Comparison of ENCODE assay signal across 8 cellular contexts in genomic region chr22:21734540-21735197, GRCh38. TPM values are rescaled to one million over a fixed set of nuclear protein-coding genes. Genes with fewer than 3 reads are reported as not detected.
DNase-seq lines count a peak whose midpoint lies in the region; ATAC-seq and TF ChIP-seq lines count a peak whose summit lies in the region.

No MANE protein-coding gene starts in this region.

- peak overlapping the region; percentile 79 for H3K4me2 ChIP-seq in SK-N-SH
- peak overlapping the region; percentile 71 for H3K4me2 ChIP-seq in fibroblast of lung (ENCODE audit: extremely low read depth, insufficient read depth, low read length)

- POLR2A ChIA-PET in SK-N-SH (lab: Yijun Ruan, JAX), result interaction anchor here (1.4 kb wide), 1 partner anchor 92 kb away, joined by 5 read pairs; the partner anchor contains the start of gene SDF2L1

- TF ChIP-seq CTCF in SK-N-SH (IDR thresholded peaks at IDR 0.05), result no peak
- TF ChIP-seq CTCF in fibroblast of lung (conservative IDR thresholded peaks at IDR 0.05 in 1 of 2, IDR thresholded peaks at IDR 0.05 in 1 of 2; ENCODE audit: low read depth in 1 of 2, low read length in 2 of 2), result no peak

- DNase-seq in SK-N-SH (no peak), SJSA1 (ENCODE audit: low read depth in 1 of 2, low spot score in 2 of 2) (no peak), fibroblast of lung (ENCODE audit: low read depth in 2 of 2) (no peak), A172 (ENCODE audit: low spot score) (no peak)

- H3K4me3 ChIP-seq in SK-N-SH (ENCODE audit: low read depth in 2 of 2, low read length in 1 of 2), result peak overlapping the region; percentile 58 to 85
- peak overlapping the region; percentile 87 for H3K4me3 ChIP-seq in SJSA1
- H3K4me3 ChIP-seq in fibroblast of lung (replicated peaks in 1 of 4; ENCODE audit: control extremely low read depth in 1 of 4, insufficient read depth in 1 of 4, low read depth in 3 of 4, low read length in 4 of 4), result peak overlapping the region; percentile 18 to 70 (median 52)
- H3K4me3 ChIP-seq in rectal smooth muscle tissue (ENCODE audit: low read length), result peak overlapping the region; percentile 77

- H3K27ac ChIP-seq in SK-N-SH (ENCODE audit: low read depth in 2 of 2, low read length in 1 of 2) (peak overlapping the region in 1 of 2 experiments; percentile 79; a peak in 1 of 4 replicates), SJSA1 (no peak overlapping the region), fibroblast of lung (ENCODE audit: insufficient read depth, low read length) (no peak overlapping the region), rectal smooth muscle tissue (ENCODE audit: low read depth, low read length) (no peak overlapping the region)

- no peak for ATAC-seq in SK-N-SH treated with all-trans-retinoic acid at 6 μM for 48 hours
- ATAC-seq in GM19035 (IDR thresholded peaks at IDR 0.05; ENCODE audit: unreplicated experiment), result no peak
- no peak for ATAC-seq in HG03039 (IDR thresholded peaks at IDR 0.05; ENCODE audit: unreplicated experiment)

- H3K79me2 ChIP-seq in SK-N-SH (ENCODE audit: insufficient read depth), result no peaks in the 10 kb centered on the region
- no peaks in the 10 kb centered on the region for H3K79me2 ChIP-seq in fibroblast of lung (ENCODE audit: control insufficient read depth, insufficient read depth, low read length)

- peak overlapping the region; percentile 82 for H2AFZ ChIP-seq in SK-N-SH (ENCODE audit: low read depth)
- no peak overlapping the region for H2AFZ ChIP-seq in fibroblast of lung (ENCODE audit: low read length)

- H3K27me3 ChIP-seq in SK-N-SH (ENCODE audit: insufficient read depth), result no peaks in the 10 kb centered on the region
- H3K27me3 ChIP-seq in SJSA1 (replicated peaks), result no peaks in the 10 kb centered on the region
- no peaks in the 10 kb centered on the region for H3K27me3 ChIP-seq in fibroblast of lung (ENCODE audit: control insufficient read depth, insufficient read depth, low read length)
- no peaks in the 10 kb centered on the region for H3K27me3 ChIP-seq in rectal smooth muscle tissue (ENCODE audit: control insufficient read depth, insufficient read depth, low read length)

- H3K9me3 ChIP-seq in SK-N-SH (no peaks in the 10 kb centered on the region), SJSA1 (replicated peaks) (peaks cover 4% of the 10 kb centered on the region), fibroblast of lung (ENCODE audit: control insufficient read depth, insufficient read depth, low read depth, low read length) (no peaks in the 10 kb centered on the region)

- H4K20me1 ChIP-seq in SK-N-SH (ENCODE audit: insufficient read depth), result no peaks in the 10 kb centered on the region
- H4K20me1 ChIP-seq in fibroblast of lung (ENCODE audit: control insufficient read depth, extremely low read depth, insufficient read depth, low read length), result no peaks in the 10 kb centered on the region

- peaks cover 0 to 8% of the 10 kb centered on the region in 2 experiments; a peak in 1 of 4 replicates for H3K4me1 ChIP-seq in SK-N-SH (ENCODE audit: control insufficient read depth in 1 of 2, insufficient read depth in 2 of 2, low read depth in 1 of 2, low read length in 1 of 2)
- peaks cover 34% of the 10 kb centered on the region for H3K4me1 ChIP-seq in SJSA1 (replicated peaks)
- peaks cover 6% of the 10 kb centered on the region for H3K4me1 ChIP-seq in fibroblast of lung (ENCODE audit: control insufficient read depth, extremely low read depth, insufficient read depth, low read length)
- no peaks in the 10 kb centered on the region for H3K4me1 ChIP-seq in rectal smooth muscle tissue (ENCODE audit: control insufficient read depth, insufficient read depth, low read length)

- no peaks in the 10 kb centered on the region for H3F3A ChIP-seq in SK-N-SH (replicated peaks; ENCODE audit: insufficient read depth)

- TF ChIP-seq EP300 in SK-N-SH (IDR thresholded peaks at IDR 0.05; ENCODE audit: borderline replicate concordance in 1 of 2, low read depth in 1 of 2, low read length in 1 of 2), result no peak

- H3K36me3 ChIP-seq in SK-N-SH (replicated peaks in 1 of 2; ENCODE audit: control insufficient read depth in 1 of 2, insufficient read depth in 2 of 2, low read length in 1 of 2), result no peaks in the 10 kb centered on the region
- H3K36me3 ChIP-seq in SJSA1, result no peaks in the 10 kb centered on the region
- H3K36me3 ChIP-seq in fibroblast of lung (ENCODE audit: control insufficient read depth, insufficient read depth, low read length), result no peaks in the 10 kb centered on the region
- no peaks in the 10 kb centered on the region for H3K36me3 ChIP-seq in rectal smooth muscle tissue (ENCODE audit: control insufficient read depth, insufficient read depth, low read length)

- H3K9ac ChIP-seq in SK-N-SH (peak overlapping the region; percentile 67; the same call in 1 of the 2 replicates), fibroblast of lung (ENCODE audit: insufficient read depth, low read length) (no peak overlapping the region), rectal smooth muscle tissue (ENCODE audit: low read length) (no peak overlapping the region)

- CTCF ChIA-PET in SK-N-SH (lab: Yijun Ruan, JAX), result interaction anchor here (1.0 to 2.6 kb wide), 3 partner anchors 9 to 204 kb away, joined by 3 to 17 read pairs (median 6); no protein-coding TSS in a partner anchor

- 26% methylated on average over 8 of the region's 8 CpGs for whole genome bisulfite sequencing in SK-N-SH (ENCODE audit: low lambda C conversion rate)

- H3K9me2 ChIP-seq in SK-N-SH, result no peaks in the 10 kb centered on the region

- TF ChIP-seq RAD21 in SK-N-SH (IDR thresholded peaks at IDR 0.05; ENCODE audit: low read length), result no peak

TF ChIP-seq in SK-N-SH, 30 proteins besides CTCF, POLR2A, EP300 and RAD21:
- no peak for TF ChIP-seq CHD2 (IDR thresholded peaks at IDR 0.05; ENCODE audit: low read length, partially characterized antibody)
- TF ChIP-seq FOSL2 (IDR thresholded peaks at IDR 0.05; ENCODE audit: borderline replicate concordance, low read depth), result no peak
- TF ChIP-seq TEAD4 (IDR thresholded peaks at IDR 0.05; ENCODE audit: borderline replicate concordance, insufficient read depth), result no peak
- TF ChIP-seq, protein P1, sequence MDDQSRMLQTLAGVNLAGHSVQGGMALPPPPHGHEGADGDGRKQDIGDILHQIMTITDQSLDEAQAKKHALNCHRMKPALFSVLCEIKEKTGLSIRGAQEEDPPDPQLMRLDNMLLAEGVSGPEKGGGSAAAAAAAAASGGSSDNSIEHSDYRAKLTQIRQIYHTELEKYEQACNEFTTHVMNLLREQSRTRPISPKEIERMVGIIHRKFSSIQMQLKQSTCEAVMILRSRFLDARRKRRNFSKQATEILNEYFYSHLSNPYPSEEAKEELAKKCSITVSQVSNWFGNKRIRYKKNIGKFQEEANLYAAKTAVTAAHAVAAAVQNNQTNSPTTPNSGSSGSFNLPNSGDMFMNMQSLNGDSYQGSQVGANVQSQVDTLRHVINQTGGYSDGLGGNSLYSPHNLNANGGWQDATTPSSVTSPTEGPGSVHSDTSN (IDR thresholded peaks at IDR 0.05), result no peak
- TF ChIP-seq RFX5 (IDR thresholded peaks at IDR 0.05; ENCODE audit: low read length), result no peak

TF ChIP-seq in SK-N-SH treated with all-trans-retinoic acid at 6 μM for 48 hours, 23 proteins besides CTCF, POLR2A, EP300 and RAD21 (continues in another document):
- TF ChIP-seq TSHZ2 (CRISPR knock-in tag; IDR thresholded peaks at IDR 0.05) (no peak), ARNTL (CRISPR knock-in tag; IDR thresholded peaks at IDR 0.05; ENCODE audit: borderline replicate concordance, low read depth) (no peak), CSRNP3 (CRISPR knock-in tag; IDR thresholded peaks at IDR 0.05) (no peak), TCF4 (CRISPR knock-in tag; IDR thresholded peaks at IDR 0.05; ENCODE audit: borderline replicate concordance) (no peak)

RNA-seq across cellular contexts. Expression of gene YPEL1, which starts 0.9 kb away (rescaled TPM):
- polyA plus RNA-seq in SK-N-SH (2012; rRNA removed) (2.4 and 2.7 TPM in 2 replicates), fibroblast of lung (0.36 and 0.51 TPM in 2 replicates)
- polyA plus RNA-seq in SK-N-SH (2012; cell fraction: cytosol; rRNA removed), result 1.9 and 2.8 TPM in 2 replicates
- polyA plus RNA-seq in SK-N-SH (2012; cell fraction: nucleus; rRNA removed), result 4.6 and 5.4 TPM in 2 replicates
- total RNA-seq in SJSA1 (2014; rRNA removed; shearing (Covaris generic)), result 1.0 and 1.2 TPM in 2 replicates
- 1.5 and 2.3 TPM in 2 replicates for total RNA-seq in fibroblast of lung
- polyA plus RNA-seq in fibroblast of lung (2012), result 0.49 and 0.89 TPM in 2 replicates
- polyA minus RNA-seq in fibroblast of lung (ENCODE audit: low replicate concordance), result 0.96 TPM in 1 of 2 replicates, not detected in the other
- 0.67 and 2.7 TPM in 2 replicates for total RNA-seq in A172 (2014; rRNA removed; shearing (Covaris generic))
